ENCODE assay signal across 38 cellular contexts in the genomic region with DNA sequence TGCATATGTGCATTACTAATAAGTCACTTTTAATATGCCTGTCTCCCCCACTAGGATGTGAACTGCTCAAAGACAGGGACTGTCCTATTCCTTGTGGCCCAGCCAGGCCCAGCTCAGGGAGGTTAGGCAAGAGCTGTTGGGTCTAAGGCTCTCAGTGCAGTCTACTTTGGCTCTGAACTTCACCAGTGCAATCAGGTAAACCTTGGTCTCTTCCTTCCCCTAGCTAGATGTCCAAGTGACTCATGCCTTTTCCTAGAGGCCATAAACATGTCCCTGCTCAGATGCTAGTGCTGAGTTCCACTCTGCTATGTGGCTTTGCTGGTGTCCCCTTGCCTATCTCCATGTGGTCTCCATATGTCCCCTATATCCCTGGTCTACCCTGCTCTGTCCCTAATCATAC.
"Had no signal": no experiment of that assay in that cellular context is flagged by ENCODE, and none has a peak within 500 bp of the region (broad histone marks: within the 10 kb centered on the region; RNA-seq: fewer than 3 reads in every experiment).

No MANE protein-coding gene starts in this region.

- H3K27ac Mint-ChIP-seq: activated B cell treated with CpG ODN at 0.5 μM for 24 hours; activated CD8-positive, alpha-beta memory T cell treated with anti-CD3 and anti-CD28 coated beads, Interleukin-2, amount 10 ng/mL, durations not matched to agents 7 days and 5 days; activated CD8-positive, alpha-beta T cell treated with anti-CD3 and anti-CD28 coated beads for 36 hours; activated naive CD8-positive, alpha-beta T cell; activated naive CD8-positive, alpha-beta T cell treated with anti-CD3 and anti-CD28 coated beads, Interleukin-2, amount 50 U/mL, for 24 hours; activated T-helper 1 cell treated with anti-CD3 and anti-CD28 coated beads, Interleukin-12 subunit alpha, Interleukin-12 subunit beta, Interleukin-2, Interleukin-4 antibody, amounts not matched to agents 30 ng/mL and 10 ng/mL and 1 ng/mL, durations not matched to agents 14 hours and 24 hours and 36 hours; T-helper 17 cell; T-helper 2 cell treated with Interferon-gamma antibody and Interleukin-4, amounts not matched to agents 5 μg/mL and 100 μg/mL, for 36 hours had no signal

- H3K4me3 Mint-ChIP-seq: activated B cell treated with CpG ODN at 0.5 μM for 24 hours; activated CD8-positive, alpha-beta memory T cell treated with anti-CD3 and anti-CD28 coated beads, Interleukin-2, amount 10 ng/mL, durations not matched to agents 7 days and 5 days; activated CD8-positive, alpha-beta T cell treated with anti-CD3 and anti-CD28 coated beads for 36 hours; activated naive CD8-positive, alpha-beta T cell; activated naive CD8-positive, alpha-beta T cell treated with anti-CD3 and anti-CD28 coated beads, Interleukin-2, amount 50 U/mL, for 24 hours; activated T-helper 1 cell treated with anti-CD3 and anti-CD28 coated beads, Interleukin-12 subunit alpha, Interleukin-12 subunit beta, Interleukin-2, Interleukin-4 antibody, amounts not matched to agents 30 ng/mL and 10 ng/mL and 1 ng/mL, durations not matched to agents 14 hours and 24 hours and 36 hours; T-helper 17 cell; T-helper 2 cell treated with Interferon-gamma antibody and Interleukin-4, amounts not matched to agents 5 μg/mL and 100 μg/mL, for 36 hours had no signal

- H3K9me3 ChIP-seq: adrenal gland, body of pancreas, colonic mucosa had no signal

- H3K27ac ChIP-seq: adrenal gland, body of pancreas, cardiac muscle cell, colonic mucosa, WERI-Rb-1 had no signal

- DNase-seq: activated B cell treated with CpG ODN at 0.5 μM for 24 hours; activated CD4-positive, alpha-beta T cell treated with anti-CD3 and anti-CD28 coated beads for 48 hours; activated CD4-positive, alpha-beta T cell treated with anti-CD3 and anti-CD28 coated beads, Interleukin-2, amount 50 U/mL, for 1 hour; activated CD4-positive, alpha-beta T cell treated with anti-CD3 and anti-CD28 coated beads, Interleukin-2, amount 50 U/mL, for 48 hours; activated CD8-positive, alpha-beta memory T cell treated with anti-CD3 and anti-CD28 coated beads, Interleukin-2, amount 10 ng/mL, durations not matched to agents 7 days and 5 days; activated CD8-positive, alpha-beta memory T cell treated with anti-CD3 and anti-CD28 coated beads, Interleukin-2, amount 50 U/mL, for 4 hours; activated CD8-positive, alpha-beta T cell treated with anti-CD3 and anti-CD28 coated beads for 36 hours; activated effector memory CD4-positive, alpha-beta T cell treated with Interleukin-2 at 50 U/mL for 16 hours; activated gamma-delta T cell treated with Interleukin-2 at 50 U/mL for 16 hours; activated naive CD4-positive, alpha-beta T cell treated with anti-CD3 and anti-CD28 coated beads, Interleukin-2, amount 50 U/mL, for 16 hours; activated naive CD4-positive, alpha-beta T cell treated with Interleukin-2 at 50 U/mL for 16 hours; activated naive CD8-positive, alpha-beta T cell treated with anti-CD3 and anti-CD28 coated beads, Interleukin-2, amount 50 U/mL, for 24 hours; activated T-cell treated with anti-CD3 and anti-CD28 coated beads, Interleukin-2, amount 50 U/mL, for 1 hour; activated T-cell treated with anti-CD3 and anti-CD28 coated beads, Interleukin-2, amount 50 U/mL, for 48 hours; adrenal gland; amygdala; aorta; body of pancreas; central memory CD4-positive, alpha-beta T cell; cerebellar nuclear complex; colonic mucosa; effector CD8-positive, alpha-beta T cell; foreskin fibroblast; head of caudate nucleus; SW 1271; T-helper 1 cell; T-helper 17 cell; T1000; WERI-Rb-1 had no signal

- H3K27me3 ChIP-seq: adrenal gland, body of pancreas, cardiac muscle cell, colonic mucosa had no signal

- H3K27me3 Mint-ChIP-seq: activated B cell treated with CpG ODN at 0.5 μM for 24 hours; activated CD8-positive, alpha-beta memory T cell treated with anti-CD3 and anti-CD28 coated beads, Interleukin-2, amount 10 ng/mL, durations not matched to agents 7 days and 5 days; activated CD8-positive, alpha-beta T cell treated with anti-CD3 and anti-CD28 coated beads for 36 hours; activated naive CD8-positive, alpha-beta T cell; activated naive CD8-positive, alpha-beta T cell treated with anti-CD3 and anti-CD28 coated beads, Interleukin-2, amount 50 U/mL, for 24 hours had no signal

- FAIRE-seq: endometrium, endothelial cell of umbilical vein, frontal cortex had no signal

- H3K4me1 Mint-ChIP-seq: activated B cell treated with CpG ODN at 0.5 μM for 24 hours; activated naive CD8-positive, alpha-beta T cell treated with anti-CD3 and anti-CD28 coated beads, Interleukin-2, amount 50 U/mL, for 24 hours had no signal

- H3K4me3 ChIP-seq: adrenal gland, body of pancreas, cardiac muscle cell, colonic mucosa had no signal

- ATAC-seq: activated CD4-positive, CD25-positive, alpha-beta regulatory T cell treated with anti-CD3 and anti-CD28 coated beads, Interleukin-2, amount 50 U/mL, for 24 hours; activated CD8-positive, alpha-beta memory T cell treated with anti-CD3 and anti-CD28 coated beads, Interleukin-2, amount 10 ng/mL, durations not matched to agents 7 days and 5 days; activated CD8-positive, alpha-beta T cell treated with anti-CD3 and anti-CD28 coated beads for 36 hours; activated naive CD8-positive, alpha-beta T cell treated with anti-CD3 and anti-CD28 coated beads, Interleukin-2, amount 50 U/mL, for 24 hours; body of pancreas; esophagus mucosa; T-helper 17 cell had no signal

- H3K36me3 ChIP-seq: adrenal gland, cardiac muscle cell, colonic mucosa, WERI-Rb-1 had no signal
